11 cellular contexts compared by ENCODE assay signal in genomic region chr16:70694088-70694487, GRCh38. TPM values are rescaled to one million over a fixed set of nuclear protein-coding genes. Genes with fewer than 3 reads are reported as not detected.
A peak's percentile ranks its signal among the peaks of the same experiment; 100 is the strongest.
DNase-seq lines count a peak whose midpoint lies in the region; ATAC-seq, FAIRE-seq and TF ChIP-seq lines count a peak whose summit lies in the region.
"Had no signal": no experiment of that assay in that cellular context is flagged by ENCODE, and none has a peak within 500 bp of the region (broad histone marks: within the 10 kb centered on the region; RNA-seq: fewer than 3 reads in every experiment).

No MANE protein-coding gene starts in this region.

- peak; percentile 51 for DNase-seq in WTC11 (ENCODE audit: low spot score)
- peak; percentile 91 for DNase-seq in glomerular visceral epithelial cell (ENCODE audit: extremely low spot score)
- DNase-seq in HEK293T (ENCODE audit: extremely low spot score) = no peak
- DNase-seq in GM12892 (ENCODE audit: insufficient read length) = no peak
- DNase-seq in T-cell = no peak
- DNase-seq: stimulated activated CD4-positive, alpha-beta T cell treated with anti-CD3 and anti-CD28 coated beads, Interleukin-12 subunit alpha, Interleukin-12 subunit beta, amount 100 ng/mL, for 4 hours; T-helper 17 cell had no signal

- no peak for TF ChIP-seq CTCF in HEK293 (tag by site-specific recombination; IDR thresholded peaks at IDR 0.05)
- no peak for TF ChIP-seq CTCF in WTC11 (IDR thresholded peaks at IDR 0.05)

- CTCF ChIA-PET in HEK293 (lab: Yijun Ruan, JAX) (interaction anchor here (0.6 kb wide), 1 partner anchor 49 kb away, joined by 4 read pairs; no protein-coding TSS in a partner anchor), WTC11 (lab: Charles Lee) (interaction anchor here (1.2 to 1.7 kb wide), 2 partner anchors 44 to 77 kb away, joined by 5 to 7 read pairs; no protein-coding TSS in a partner anchor), HEK293T (lab: Yijun Ruan, JAX) (no interaction called here), T-cell (lab: Charles Lee) (no interaction called here)

- H3K36me3 Mint-ChIP-seq in WTC11 (peaks cover under 1% of the 10 kb centered on the region; the same call in 1 of the 2 replicates), T-cell (peaks cover 5% of the 10 kb centered on the region)

- no peak for TF ChIP-seq POLR2A in GM12892 (IDR thresholded peaks at IDR 0.05; ENCODE audit: low read depth, low read length)

- H3K27ac ChIP-seq in HEK293 (ENCODE audit: extremely low read depth, low read depth, low read length) = no peak overlapping the region
- H3K27ac ChIP-seq in skin epidermis = peak overlapping the region in 18 of 21 experiments; percentile 10 to 91 (median 72)

- POLR2A ChIA-PET in HEK293 (lab: Yijun Ruan, JAX) (no interaction called here), WTC11 (lab: Charles Lee) (no interaction called here), HEK293T (lab: Yijun Ruan, JAX) (no interaction called here), T-cell (lab: Charles Lee) (no interaction called here)

- H3K4me3 ChIP-seq in HEK293 (ENCODE audit: low read depth, low read length) = no peak overlapping the region
- no peak overlapping the region for H3K4me3 ChIP-seq in skin epidermis

- H3K4me1 Mint-ChIP-seq in WTC11 (peaks cover 24% of the 10 kb centered on the region), T-cell (peaks cover 23 to 32% (median 24%) of the 10 kb centered on the region in 3 donors)

- H3K27me3 Mint-ChIP-seq in WTC11 (ENCODE audit: low read depth) (no peaks in the 10 kb centered on the region), T-cell (no peaks in the 10 kb centered on the region)
- H3K27me3 Mint-ChIP-seq: central memory CD8-positive, alpha-beta T cell; T-helper 17 cell had no signal

- FAIRE-seq in GM12892 (lab: Jason Lieb, UNC) = no peak

- H3K9me3 ChIP-seq in HEK293 (ENCODE audit: control insufficient read depth, insufficient read depth, low read depth, low read length) = no peaks in the 10 kb centered on the region

- no peaks in the 10 kb centered on the region for H3K4me1 ChIP-seq in HEK293 (ENCODE audit: control insufficient read depth, insufficient read depth, low read length)

- peak overlapping the region; percentile 79; the same call in 1 of the 2 replicates for H3K27ac Mint-ChIP-seq in WTC11
- no peak overlapping the region for H3K27ac Mint-ChIP-seq in T-cell
- H3K27ac Mint-ChIP-seq: T-helper 17 cell had no signal

- H3K36me3 ChIP-seq in HEK293 (ENCODE audit: control insufficient read depth in 2 of 2, insufficient read depth in 1 of 2, low read length in 2 of 2) = peaks cover 0 to 5% of the 10 kb centered on the region in 2 experiments; a peak in 1 of 3 replicates

- no peak overlapping the region for H3K4me3 Mint-ChIP-seq in WTC11
- no peak overlapping the region for H3K4me3 Mint-ChIP-seq in T-cell
- H3K4me3 Mint-ChIP-seq: central memory CD8-positive, alpha-beta T cell; T-helper 17 cell had no signal

- ATAC-seq in WTC11 = peak; percentile 82
- no peak for ATAC-seq in HG02884 (IDR thresholded peaks at IDR 0.05; ENCODE audit: unreplicated experiment)
- no peak for ATAC-seq in T-cell (replicated peaks in 1 of 4)
- ATAC-seq: T-helper 17 cell had no signal

- H3K9me3 Mint-ChIP-seq in WTC11 (no peaks in the 10 kb centered on the region), T-cell (no peaks in the 10 kb centered on the region)
- H3K9me3 Mint-ChIP-seq: central memory CD8-positive, alpha-beta T cell had no signal

TF ChIP-seq in HEK293, 187 proteins besides CTCF, POLR2A, EP300 and RAD21:
- TF ChIP-seq ZIC2 (tag by site-specific recombination; IDR thresholded peaks at IDR 0.05) = peak; percentile 78
- TF ChIP-seq ZBTB6 (tag by site-specific recombination; IDR thresholded peaks at IDR 0.05) = no peak
- peak; percentile 46 for TF ChIP-seq ZNF335 (tag by site-specific recombination; conservative IDR thresholded peaks at IDR 0.05)
- peak; percentile 61 for TF ChIP-seq KLF1 (tag by site-specific recombination; IDR thresholded peaks at IDR 0.05)

TF ChIP-seq in WTC11, 78 proteins besides CTCF, POLR2A, EP300 and RAD21:
- TF ChIP-seq MLX (CRISPR knock-in tag; IDR thresholded peaks at IDR 0.05) (no peak), TEAD1 (CRISPR knock-in tag; IDR thresholded peaks at IDR 0.05) (peak; percentile 41; the same call in 1 of the 2 replicates), ZNF423 (CRISPR knock-in tag; IDR thresholded peaks at IDR 0.05) (peak; percentile 93), TEAD4 (CRISPR knock-in tag; IDR thresholded peaks at IDR 0.05) (peak; percentile 88; the same call in 1 of the 2 replicates), SMAD4 (CRISPR knock-in tag; IDR thresholded peaks at IDR 0.05) (no peak)
TF ChIP-seq in WTC11: peak in this region for 3.

TF ChIP-seq in HEK293T, 16 proteins besides CTCF, POLR2A, EP300 and RAD21:
- TF ChIP-seq ZNF384 (IDR thresholded peaks at IDR 0.05) (no peak), CTBP1 (IDR thresholded peaks at IDR 0.05; ENCODE audit: borderline replicate concordance) (no peak), TARDBP (IDR thresholded peaks at IDR 0.05) (no peak), BHLHE40 (IDR thresholded peaks at IDR 0.05; ENCODE audit: borderline replicate concordance) (no peak)

RNA-seq across cellular contexts. Expression of gene MTSS2, which starts 8.2 kb away (rescaled TPM):
- 28.3 to 34.9 TPM (median 31.2 TPM) in 3 replicates for total RNA-seq in WTC11 (2021)
- polyA plus RNA-seq in GM12892 (2012; ENCODE audit: missing spikeins) = not detected
- 1 to 10 TPM; 2.2 to 7.1 (median 5.1) TPM for total RNA-seq in T-cell

RNA-seq across cellular contexts. Expression of gene IL34, which starts 47.7 kb away (rescaled TPM):
- total RNA-seq in WTC11 (2021) = 6.0 to 8.8 TPM (median 7.5 TPM) in 3 replicates
- polyA plus RNA-seq in GM12892 (2012; ENCODE audit: missing spikeins) = not detected
- total RNA-seq in T-cell = under 1 TPM in 3 of 5 donors, not detected in 2; 0.20 to 0.53 (median 0.45) TPM

Comparison
In these comparisons a context has a peak if more than half of its experiments do, and no peak if none do; other contexts are left out.
1. DNase-seq: peak in WTC11 (single experiment) and glomerular visceral epithelial cell (single experiment); none in HEK293T (single experiment), GM12892 (single experiment) and T-cell (0 of 34).
2. CTCF ChIA-PET loops: an anchor here in HEK293 (0.6 kb wide) and WTC11 (1.2 to 1.7 kb wide); none called in HEK293T and T-cell.
3. Of the 8 proteins assayed by ChIP-seq in both HEK293 and WTC11: peak only in HEK293: none; only in WTC11: ZNF423; in both: none; in neither: 7.